8 cellular contexts compared by ENCODE assay signal in the genomic region with DNA sequence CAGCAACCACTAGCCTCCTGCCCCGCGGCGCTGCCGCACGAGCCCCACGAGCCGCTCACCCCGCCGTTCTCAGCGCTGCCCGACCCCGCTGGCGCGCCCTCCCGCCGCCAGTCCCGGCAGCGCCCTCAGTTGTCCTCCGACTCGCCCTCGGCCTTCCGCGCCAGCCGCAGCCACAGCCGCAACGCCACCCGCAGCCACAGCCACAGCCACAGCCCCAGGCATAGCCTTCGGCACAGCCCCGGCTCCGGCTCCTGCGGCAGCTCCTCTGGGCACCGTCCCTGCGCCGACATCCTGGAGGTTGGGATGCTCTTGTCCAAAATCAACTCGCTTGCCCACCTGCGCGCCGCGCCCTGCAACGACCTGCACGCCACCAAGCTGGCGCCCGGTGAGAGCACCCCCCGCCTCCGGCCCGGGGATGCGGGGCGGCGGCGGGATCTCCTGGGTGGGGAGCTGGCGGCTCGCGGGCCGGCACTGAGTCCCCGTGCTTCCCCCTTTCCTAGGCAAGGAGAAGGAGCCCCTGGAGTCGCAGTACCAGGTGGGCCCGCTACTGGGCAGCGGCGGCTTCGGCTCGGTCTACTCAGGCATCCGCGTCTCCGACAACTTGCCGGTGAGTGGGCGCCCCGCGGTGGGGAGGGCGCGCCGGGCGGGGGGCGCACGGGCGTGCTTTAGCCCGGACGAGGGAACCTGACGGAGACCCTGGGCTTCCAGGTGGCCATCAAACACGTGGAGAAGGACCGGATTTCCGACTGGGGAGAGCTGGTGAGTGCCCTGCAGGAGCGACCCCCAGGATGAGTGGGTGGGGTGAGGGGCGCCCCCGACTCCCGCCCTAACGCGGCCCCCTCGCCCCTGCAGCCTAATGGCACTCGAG. TPM values are rescaled to one million over a fixed set of nuclear protein-coding genes. Genes with fewer than 3 reads are reported as not detected.
DNase-seq lines count a peak whose midpoint lies in the region; ATAC-seq and TF ChIP-seq lines count a peak whose summit lies in the region.

No MANE protein-coding gene starts in this region.

- H3F3A ChIP-seq in GM23338 (replicated peaks; ENCODE audit: low read depth) = peaks cover 34% of the 10 kb centered on the region

- peak overlapping the region; percentile 64 for H3K4me3 ChIP-seq in GM23338

- H3K36me3 Mint-ChIP-seq in GM23338 (ENCODE audit: low read depth) = peaks cover 45% of the 10 kb centered on the region
- H3K36me3 Mint-ChIP-seq in central memory CD8-positive, alpha-beta T cell (ENCODE audit: insufficient read depth) = peaks cover 60% of the 10 kb centered on the region

- H3K4me1 Mint-ChIP-seq in GM23338 = peaks cover 49% of the 10 kb centered on the region
- H3K4me1 Mint-ChIP-seq in central memory CD8-positive, alpha-beta T cell = peaks cover 47% of the 10 kb centered on the region

- peak overlapping the region; percentile 79; the same call in 1 of the 2 replicates for H3K27ac Mint-ChIP-seq in GM23338
- peak overlapping the region; percentile 96 for H3K27ac Mint-ChIP-seq in central memory CD8-positive, alpha-beta T cell (ENCODE audit: low read depth)

- no peaks in the 10 kb centered on the region for H3K9me2 ChIP-seq in GM23338 (ENCODE audit: insufficient read depth)

- H4K20me1 ChIP-seq in GM23338 (replicated peaks; ENCODE audit: insufficient read depth) = peaks cover 30% of the 10 kb centered on the region

- peak overlapping the region; percentile 85 for H3K4me2 ChIP-seq in GM23338

- no peaks in the 10 kb centered on the region for H3K27me3 ChIP-seq in GM23338 (ENCODE audit: insufficient read depth)

- H3K4me3 Mint-ChIP-seq in GM23338 = peak overlapping the region; percentile 90
- H3K4me3 Mint-ChIP-seq in central memory CD8-positive, alpha-beta T cell = peak overlapping the region; percentile 96

- peaks cover 13% of the 10 kb centered on the region for H3K27me3 Mint-ChIP-seq in GM23338 (ENCODE audit: insufficient read depth, low read depth, poor library complexity)
- no peaks in the 10 kb centered on the region for H3K27me3 Mint-ChIP-seq in central memory CD8-positive, alpha-beta T cell

- no peak overlapping the region for H2AFZ ChIP-seq in GM23338

- peaks cover 20% of the 10 kb centered on the region for H3K4me1 ChIP-seq in GM23338 (ENCODE audit: insufficient read depth)

- H3K79me2 ChIP-seq in GM23338 (replicated peaks; ENCODE audit: insufficient read depth) = peaks cover 42% of the 10 kb centered on the region

- H3K27ac ChIP-seq in GM23338 (ENCODE audit: low read depth) = 0 out of 2 replicates have a peak overlapping the region, but pooled peaks have one; percentile 70

- H3K9me3 Mint-ChIP-seq in GM23338 = peaks cover 2% of the 10 kb centered on the region; the same call in 2 of the 3 replicates
- H3K9me3 Mint-ChIP-seq in central memory CD8-positive, alpha-beta T cell = no peaks in the 10 kb centered on the region

- TF ChIP-seq CTCF in GM12872 (IDR thresholded peaks at IDR 0.05; ENCODE audit: insufficient read depth, low read depth, low read length) (peak; percentile 34; the same call in 2 of the 3 replicates), GM23338 (conservative IDR thresholded peaks at IDR 0.05; ENCODE audit: low read depth in 2 of 2) (no peak; a peak in 1 of 4 replicates)

- H3K36me3 ChIP-seq in GM23338 (ENCODE audit: insufficient read depth) = peaks cover 29% of the 10 kb centered on the region

- peak; percentile 72 for DNase-seq in GM23338 (ENCODE audit: low spot score)
- DNase-seq in Kasumi-1 (lab: John Stamatoyannopoulos, UW) = peak; percentile 19 to 22
- DNase-seq in T-helper 22 cell (ENCODE audit: low read depth) = peak; percentile 16
- peak; percentile 42 to 51 for DNase-seq in central memory CD8-positive, alpha-beta T cell (ENCODE audit: low spot score in 2 of 2)
- no peak for DNase-seq in left lobe of liver (ENCODE audit: low spot score)
- peak; percentile 27 for DNase-seq in stimulated activated CD8-positive, alpha-beta memory T cell treated with anti-CD3 and anti-CD28 coated beads, Interleukin-4, amount 100 ng/mL, for 24 hours (ENCODE audit: low read depth)
- DNase-seq in HuH-7 (ENCODE audit: low spot score) = no peak

- ATAC-seq in GM23338 (peak; percentile 52), left lobe of liver (peak; percentile 32)
- ATAC-seq in central memory CD8-positive, alpha-beta T cell (replicated peaks; ENCODE audit: extremely low read depth, poor library complexity, severe bottlenecking) = peak; percentile 8

TF ChIP-seq in GM23338, 12 proteins besides CTCF, POLR2A, EP300 and RAD21:
- no peak for TF ChIP-seq EZH2 (IDR thresholded peaks at IDR 0.05; ENCODE audit: low read depth, unreplicated experiment)
- TF ChIP-seq, protein P1, sequence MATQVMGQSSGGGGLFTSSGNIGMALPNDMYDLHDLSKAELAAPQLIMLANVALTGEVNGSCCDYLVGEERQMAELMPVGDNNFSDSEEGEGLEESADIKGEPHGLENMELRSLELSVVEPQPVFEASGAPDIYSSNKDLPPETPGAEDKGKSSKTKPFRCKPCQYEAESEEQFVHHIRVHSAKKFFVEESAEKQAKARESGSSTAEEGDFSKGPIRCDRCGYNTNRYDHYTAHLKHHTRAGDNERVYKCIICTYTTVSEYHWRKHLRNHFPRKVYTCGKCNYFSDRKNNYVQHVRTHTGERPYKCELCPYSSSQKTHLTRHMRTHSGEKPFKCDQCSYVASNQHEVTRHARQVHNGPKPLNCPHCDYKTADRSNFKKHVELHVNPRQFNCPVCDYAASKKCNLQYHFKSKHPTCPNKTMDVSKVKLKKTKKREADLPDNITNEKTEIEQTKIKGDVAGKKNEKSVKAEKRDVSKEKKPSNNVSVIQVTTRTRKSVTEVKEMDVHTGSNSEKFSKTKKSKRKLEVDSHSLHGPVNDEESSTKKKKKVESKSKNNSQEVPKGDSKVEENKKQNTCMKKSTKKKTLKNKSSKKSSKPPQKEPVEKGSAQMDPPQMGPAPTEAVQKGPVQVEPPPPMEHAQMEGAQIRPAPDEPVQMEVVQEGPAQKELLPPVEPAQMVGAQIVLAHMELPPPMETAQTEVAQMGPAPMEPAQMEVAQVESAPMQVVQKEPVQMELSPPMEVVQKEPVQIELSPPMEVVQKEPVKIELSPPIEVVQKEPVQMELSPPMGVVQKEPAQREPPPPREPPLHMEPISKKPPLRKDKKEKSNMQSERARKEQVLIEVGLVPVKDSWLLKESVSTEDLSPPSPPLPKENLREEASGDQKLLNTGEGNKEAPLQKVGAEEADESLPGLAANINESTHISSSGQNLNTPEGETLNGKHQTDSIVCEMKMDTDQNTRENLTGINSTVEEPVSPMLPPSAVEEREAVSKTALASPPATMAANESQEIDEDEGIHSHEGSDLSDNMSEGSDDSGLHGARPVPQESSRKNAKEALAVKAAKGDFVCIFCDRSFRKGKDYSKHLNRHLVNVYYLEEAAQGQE (IDR thresholded peaks at IDR 0.05; ENCODE audit: unreplicated experiment) = no peak
- TF ChIP-seq CREB1 (CRISPR knock-in tag; IDR thresholded peaks at IDR 0.05; ENCODE audit: low read depth) = no peak
- no peak for TF ChIP-seq NANOG (IDR thresholded peaks at IDR 0.05; ENCODE audit: borderline replicate concordance)
- no peak for TF ChIP-seq POLR2AphosphoS5 (IDR thresholded peaks at IDR 0.05; ENCODE audit: low read depth)
TF ChIP-seq in GM23338: peak in this region for 0.

RNA-seq across cellular contexts. Expression of a gene that starts 0.6 kb away (rescaled TPM):
- 64.0 and 74.2 TPM in 2 replicates for total RNA-seq in GM23338 (2014; rRNA removed; shearing (Covaris generic))
- polyA plus RNA-seq in GM23338 (2016; fragmentation: Nextera tagmentation; extraction: Ambion mirVana) = 43.7 and 46.0 TPM in 2 replicates
- 5.7 TPM for total RNA-seq in left lobe of liver

Comparison
In these comparisons a context has a peak if more than half of its experiments do, and no peak if none do; other contexts are left out.
1. DNase-seq: peak in GM23338 (single experiment), Kasumi-1 (2 of 2), T-helper 22 cell (single experiment), central memory CD8-positive, alpha-beta T cell (2 of 2) and stimulated activated CD8-positive, alpha-beta memory T cell treated with anti-CD3 and anti-CD28 coated beads, Interleukin-4, amount 100 ng/mL, for 24 hours (single experiment); none in left lobe of liver (single experiment) and HuH-7 (single experiment).
2. Peak in every context shown above with its lines, with median percentiles within 50 percentile points of each other: ATAC-seq.